ENCODE assay signal across 18 cellular contexts in genomic region chr1:174225499-174226204, GRCh38.
DNase-seq lines count a peak whose midpoint lies in the region; ATAC-seq and TF ChIP-seq lines count a peak whose summit lies in the region.
"Had no signal": no experiment of that assay in that cellular context is flagged by ENCODE, and none has a peak within 500 bp of the region (broad histone marks: within the 10 kb centered on the region; RNA-seq: fewer than 3 reads in every experiment).

No MANE protein-coding gene starts in this region.

- peaks cover 13% of the 10 kb centered on the region for H3K4me1 Mint-ChIP-seq in T-helper 17 cell

- H3K36me3 ChIP-seq in SJCRH30: no peaks in the 10 kb centered on the region
- H3K36me3 ChIP-seq: brain microvascular endothelial cell, HAP-1 had no signal

- no peaks in the 10 kb centered on the region for H3K27me3 ChIP-seq in SJCRH30
- H3K27me3 ChIP-seq: brain microvascular endothelial cell had no signal

- H3K27ac ChIP-seq in caudate nucleus (ENCODE audit: low read depth, low read length) (no peak overlapping the region), SJCRH30 (no peak overlapping the region)
- H3K27ac ChIP-seq: brain microvascular endothelial cell, parathyroid adenoma had no signal

- no peak for TF ChIP-seq CTCF in GM12864 (IDR thresholded peaks at IDR 0.05; ENCODE audit: low read depth, low read length, missing control alignments)

- H3K27ac Mint-ChIP-seq in T-helper 17 cell: peak overlapping the region; percentile 53
- H3K27ac Mint-ChIP-seq: activated naive CD4-positive, alpha-beta T cell treated with anti-CD3 and anti-CD28 coated beads for 36 hours had no signal

- peaks cover 5% of the 10 kb centered on the region for H3K36me3 Mint-ChIP-seq in T-helper 17 cell (ENCODE audit: low read depth)

- no peaks in the 10 kb centered on the region for H3K4me1 ChIP-seq in SJCRH30
- H3K4me1 ChIP-seq: HAP-1, parathyroid adenoma had no signal

- ATAC-seq in GM19351 (IDR thresholded peaks at IDR 0.05; ENCODE audit: unreplicated experiment): peak; percentile 61
- peak; percentile 73 for ATAC-seq in HG02870 (IDR thresholded peaks at IDR 0.05; ENCODE audit: unreplicated experiment)
- no peak for ATAC-seq in T-helper 17 cell
- ATAC-seq: left lobe of liver had no signal

- H3K9me3 ChIP-seq in T-helper 17 cell (ENCODE audit: control insufficient read depth, low read length, poor library complexity, severe bottlenecking): no peaks in the 10 kb centered on the region
- no peaks in the 10 kb centered on the region for H3K9me3 ChIP-seq in SJCRH30 (replicated peaks)
- H3K9me3 ChIP-seq: HAP-1 had no signal

- DNase-seq in GM12864 (ENCODE audit: low read depth) (peak; percentile 53), T-helper 17 cell (no peak), caudate nucleus (lab: John Stamatoyannopoulos, UW) (no peak), SJCRH30 (no peak)
- DNase-seq in central memory CD4-positive, alpha-beta T cell: no peak
- DNase-seq in activated CD4-positive, alpha-beta T cell treated with anti-CD3 and anti-CD28 coated beads for 4 hours: no peak
- DNase-seq: activated naive CD4-positive, alpha-beta T cell treated with anti-CD3 and anti-CD28 coated beads for 36 hours; brain microvascular endothelial cell; DMS 273 treated with DMSO at 0.1 percent for 48 hours; effector CD4-positive, alpha-beta T cell; IMR-90; NCI-H1092; NCI-H2171 treated with DMSO at 0.1 percent for 48 hours had no signal

- no peaks in the 10 kb centered on the region for H3K27me3 Mint-ChIP-seq in T-helper 17 cell

- H3K4me3 ChIP-seq in GM12864 (ENCODE audit: low read depth, low read length) (no peak overlapping the region; the same call in 1 of the 2 replicates), SJCRH30 (no peak overlapping the region)
- H3K4me3 ChIP-seq: HAP-1 had no signal

- no peak overlapping the region for H3K4me3 Mint-ChIP-seq in T-helper 17 cell
- H3K4me3 Mint-ChIP-seq: activated naive CD4-positive, alpha-beta T cell treated with anti-CD3 and anti-CD28 coated beads for 36 hours had no signal
